Comparison of ENCODE assay signal across 7 cellular contexts in genomic region chr11:9574806-9575530, GRCh38. TPM values are rescaled to one million over a fixed set of nuclear protein-coding genes. Genes with fewer than 3 reads are reported as not detected.
DNase-seq lines count a peak whose midpoint lies in the region; ATAC-seq and TF ChIP-seq lines count a peak whose summit lies in the region.

No MANE protein-coding gene starts in this region.

- in situ Hi-C loops in SK-MEL-5 (cut with HindIII; ENCODE audit: low pct_unique_long_range_greater_than_20kb, low sequenced_read_pairs) = no loop called here

- peaks cover 52% of the 10 kb centered on the region for H3K36me3 ChIP-seq in KOPT-K1 (ENCODE audit: insufficient read depth, low read length)

- peak overlapping the region; percentile 82 for H3K27ac Mint-ChIP-seq in chondrocyte (ENCODE audit: unreplicated experiment)

- intact Hi-C loops in left colon (cut with DNase I, micrococcal nuclease) = no loop called here

- peak; percentile 47 for ATAC-seq in left colon

- H3K27ac ChIP-seq in KOPT-K1 (ENCODE audit: low read depth, low read length, poor library complexity, severe bottlenecking) = peak overlapping the region; percentile 95

- no peaks in the 10 kb centered on the region for H3K9me3 ChIP-seq in KOPT-K1 (ENCODE audit: insufficient read depth, low read length, poor library complexity, severe bottlenecking)

- H3K4me1 Mint-ChIP-seq in chondrocyte (ENCODE audit: low read depth) = peaks cover 59% of the 10 kb centered on the region

- H3K36me3 Mint-ChIP-seq in chondrocyte (ENCODE audit: low read depth) = peaks cover 1% of the 10 kb centered on the region

- no peaks in the 10 kb centered on the region for H3K27me3 Mint-ChIP-seq in chondrocyte (ENCODE audit: low read depth)

- no peaks in the 10 kb centered on the region for H3K9me3 Mint-ChIP-seq in chondrocyte (ENCODE audit: low read depth)

- peak overlapping the region; percentile 88 for H3K4me3 Mint-ChIP-seq in chondrocyte (ENCODE audit: unreplicated experiment)

- peak; percentile 91 for DNase-seq in ELR (ENCODE audit: low read depth)
- DNase-seq in SK-MEL-5 (ENCODE audit: low read depth, low spot score) = peak; percentile 86
- DNase-seq in chondrocyte (ENCODE audit: low spot score) = no peak
- peak; percentile 61 to 74 for DNase-seq in left colon
- DNase-seq in stromal cell of bone marrow (ENCODE audit: low read depth) = peak; percentile 76
- DNase-seq in ecto neural progenitor cell (ENCODE audit: low spot score) = no peak

- TF ChIP-seq CTCF in chondrocyte (IDR thresholded peaks at IDR 0.05) = no peak

RNA-seq across cellular contexts. Expression of gene WEE1, which starts 1.5 kb away (rescaled TPM):
- 23.7 and 30.1 TPM in 2 replicates for total RNA-seq in SK-MEL-5 (2014; rRNA removed; shearing (Covaris generic))
- polyA plus RNA-seq in SK-MEL-5 (2015; cell fraction: cytosol; rRNA removed) = 31.2 and 38.4 TPM in 2 replicates
- polyA plus RNA-seq in SK-MEL-5 (2015; cell fraction: nucleus; rRNA removed) = 69.8 and 97.0 TPM in 2 replicates
- 17.8 to 31.2 TPM (median 17.8 TPM) in 3 replicates for total RNA-seq in chondrocyte
- total RNA-seq in left colon = 10 to 100 TPM; 16.1 to 23.9 TPM

Comparison
In these comparisons a context has a peak if more than half of its experiments do, and no peak if none do; other contexts are left out.
1. DNase-seq: peak in ELR (single experiment), SK-MEL-5 (single experiment), left colon (2 of 2) and stromal cell of bone marrow (single experiment); none in chondrocyte (single experiment) and ecto neural progenitor cell (single experiment).